11 cellular contexts compared by ENCODE assay signal in the genomic region with DNA sequence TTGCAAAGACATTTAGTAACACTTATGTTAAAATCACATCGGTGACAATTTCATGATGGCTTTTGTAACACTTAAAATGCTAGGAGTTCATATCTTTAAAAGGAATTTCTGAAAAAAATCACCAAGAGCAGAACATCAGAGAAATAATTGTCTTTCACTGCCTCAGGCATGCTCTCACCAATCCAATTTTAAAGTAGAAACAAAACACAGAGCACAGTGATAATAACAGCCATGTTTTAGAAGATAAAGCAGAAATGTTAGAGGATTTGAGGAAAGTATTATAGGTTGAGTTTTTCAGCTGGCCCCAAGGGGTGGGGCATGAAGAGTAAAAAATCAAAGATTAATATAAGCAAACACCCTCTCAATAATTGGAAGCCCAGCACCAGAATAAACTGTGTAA.
"Had no signal": no experiment of that assay in that cellular context is flagged by ENCODE, and none has a peak within 500 bp of the region (broad histone marks: within the 10 kb centered on the region; RNA-seq: fewer than 3 reads in every experiment).

No MANE protein-coding gene starts in this region.

- H3K4me3 ChIP-seq: GM23248, GM23338, HAP-1 had no signal

- H3K36me3 ChIP-seq: HAP-1 had no signal

- H2AFZ ChIP-seq: GM23248, GM23338 had no signal

- H3K9ac ChIP-seq: GM23248 had no signal

- H3K9me3 ChIP-seq: HAP-1 had no signal

- H3K4me2 ChIP-seq: GM23338 had no signal

- DNase-seq: GM23248, GOT3, H7, H9, HCEC 1CT, HFFc6 had no signal

- ATAC-seq: GM23338, HCT116 had no signal

- H3K4me1 ChIP-seq: HAP-1 had no signal

- FAIRE-seq: H1, H54 had no signal

- H3K27ac ChIP-seq: GM23248 had no signal
